Comparison of ENCODE assay signal across 10 cellular contexts in the genomic region with DNA sequence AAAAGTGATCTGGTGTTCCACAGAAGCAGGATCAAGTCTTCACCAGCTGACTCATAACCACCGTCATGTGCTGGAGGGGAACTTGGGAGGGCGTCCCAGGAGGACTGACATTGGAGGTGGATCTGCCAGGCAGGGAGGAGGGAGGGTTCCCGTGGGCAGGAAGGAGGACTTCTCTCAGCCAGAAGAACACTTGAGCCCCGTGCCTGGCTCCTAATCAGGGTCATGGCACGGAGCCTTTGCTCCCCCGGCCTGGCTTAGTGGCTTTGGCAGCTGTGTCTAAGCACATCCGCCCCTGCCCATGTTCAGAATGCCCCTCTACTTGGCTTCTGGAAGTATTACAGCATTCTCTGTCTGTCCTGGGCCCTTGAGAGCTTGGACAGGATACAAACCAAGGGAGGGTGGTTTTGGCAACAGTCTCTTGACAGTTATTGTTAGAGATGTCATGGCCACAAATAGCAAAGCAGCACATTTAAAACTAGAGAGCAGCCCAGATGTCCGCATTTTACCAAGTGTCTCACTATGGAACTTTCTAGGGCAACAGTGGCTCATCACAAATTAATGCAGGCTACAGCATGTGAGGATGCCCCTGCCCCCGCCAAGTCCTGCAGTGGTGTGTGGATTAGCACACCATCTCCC. TPM values are rescaled to one million over a fixed set of nuclear protein-coding genes. Genes with fewer than 3 reads are reported as not detected.
DNase-seq lines count a peak whose midpoint lies in the region; ATAC-seq and TF ChIP-seq lines count a peak whose summit lies in the region.
"Had no signal": no experiment of that assay in that cellular context is flagged by ENCODE, and none has a peak within 500 bp of the region (broad histone marks: within the 10 kb centered on the region; RNA-seq: fewer than 3 reads in every experiment).

No MANE protein-coding gene starts in this region.

- peak; percentile 46 for ATAC-seq in esophagus mucosa
- ATAC-seq in upper lobe of left lung (ENCODE audit: low FRiP score in 2 of 2), result peak; percentile 72 to 78
- ATAC-seq in GM19023 (IDR thresholded peaks at IDR 0.05; ENCODE audit: unreplicated experiment), result no peak
- ATAC-seq in GM19328 (IDR thresholded peaks at IDR 0.05; ENCODE audit: unreplicated experiment), result no peak
- ATAC-seq in HG03159 (IDR thresholded peaks at IDR 0.05; ENCODE audit: unreplicated experiment), result no peak

- peaks cover 28 to 79% (median 66%) of the 10 kb centered on the region in 4 donors for H3K36me3 ChIP-seq in upper lobe of left lung

- 45 to 58% methylated on average over 6 to 9 of the region's 9 CpGs for WGBS in upper lobe of left lung, 2 donors

- no peak overlapping the region for H3K4me3 ChIP-seq in upper lobe of left lung
- H3K4me3 ChIP-seq: PC-9 had no signal

- no peak for TF ChIP-seq POLR2A in upper lobe of left lung (IDR thresholded peaks at IDR 0.05)

- peak; percentile 68 for DNase-seq in NCI-H2196 treated with DMSO at 0.1 percent for 48 hours (lab: John Stamatoyannopoulos, UW; ENCODE audit: unreplicated experiment)
- DNase-seq in mucosa of gallbladder (ENCODE audit: low spot score), result peak; percentile 40
- peak in 1 of 2 donors; percentile 54 for DNase-seq in upper lobe of left lung
- no peak for DNase-seq in GM19240 (ENCODE audit: insufficient read length, low spot score)
- DNase-seq: PC-9 had no signal

- H3K4me1 ChIP-seq in upper lobe of left lung, result peaks cover 7 to 15% (median 11%) of the 10 kb centered on the region in 4 donors

- TF ChIP-seq EP300 in upper lobe of left lung (IDR thresholded peaks at IDR 0.05), result no peak

- peak overlapping the region in 3 of 4 donors; percentile 36 to 70 (median 68) for H3K27ac ChIP-seq in upper lobe of left lung
- H3K27ac ChIP-seq: HL-60, PC-9 had no signal

- no peak for TF ChIP-seq CTCF in upper lobe of left lung (IDR thresholded peaks at IDR 0.05)

- no peaks in the 10 kb centered on the region for H3K27me3 ChIP-seq in upper lobe of left lung

- no peaks in the 10 kb centered on the region for H3K9me3 ChIP-seq in upper lobe of left lung

RNA-seq across cellular contexts. Expression of a gene that starts 11.5 kb away (rescaled TPM):
- total RNA-seq in esophagus mucosa, result 74.7 TPM
- total RNA-seq in mucosa of gallbladder, result 58.6 TPM
- total RNA-seq in upper lobe of left lung, result 10 to 100 TPM; 38.8 to 76.1 (median 57.7) TPM

RNA-seq across cellular contexts. Expression of a gene that starts 12.5 kb away (rescaled TPM):
- total RNA-seq in esophagus mucosa, result 12.2 TPM
- total RNA-seq in mucosa of gallbladder, result 16.9 TPM
- 10 to 100 TPM in 5 of 6 donors, 1 to 10 TPM in 1; 4.3 to 18.9 (median 13.8) TPM for total RNA-seq in upper lobe of left lung

RNA-seq across cellular contexts. Expression of a gene that starts 26.7 kb away (rescaled TPM):
- total RNA-seq in esophagus mucosa (0.12 TPM), mucosa of gallbladder (2.7 TPM), upper lobe of left lung (1 to 10 TPM in 5 of 6 donors, under 1 TPM in 1; 0.30 to 1.3 (median 1.1) TPM)

RNA-seq across cellular contexts. Expression of a gene that starts 59.7 kb away (rescaled TPM):
- 23.7 TPM for total RNA-seq in esophagus mucosa
- 32.7 TPM for total RNA-seq in mucosa of gallbladder
- total RNA-seq in upper lobe of left lung, result 10 to 100 TPM; 22.3 to 54.4 (median 25.4) TPM

Comparison
In these comparisons a context has a peak if more than half of its experiments do, and no peak if none do; other contexts are left out.
1. ATAC-seq: peak in esophagus mucosa (single experiment) and upper lobe of left lung (2 of 2); none in GM19023 (single experiment), GM19328 (single experiment) and HG03159 (single experiment).